ENCODE assay signal across 11 cellular contexts in the genomic region with DNA sequence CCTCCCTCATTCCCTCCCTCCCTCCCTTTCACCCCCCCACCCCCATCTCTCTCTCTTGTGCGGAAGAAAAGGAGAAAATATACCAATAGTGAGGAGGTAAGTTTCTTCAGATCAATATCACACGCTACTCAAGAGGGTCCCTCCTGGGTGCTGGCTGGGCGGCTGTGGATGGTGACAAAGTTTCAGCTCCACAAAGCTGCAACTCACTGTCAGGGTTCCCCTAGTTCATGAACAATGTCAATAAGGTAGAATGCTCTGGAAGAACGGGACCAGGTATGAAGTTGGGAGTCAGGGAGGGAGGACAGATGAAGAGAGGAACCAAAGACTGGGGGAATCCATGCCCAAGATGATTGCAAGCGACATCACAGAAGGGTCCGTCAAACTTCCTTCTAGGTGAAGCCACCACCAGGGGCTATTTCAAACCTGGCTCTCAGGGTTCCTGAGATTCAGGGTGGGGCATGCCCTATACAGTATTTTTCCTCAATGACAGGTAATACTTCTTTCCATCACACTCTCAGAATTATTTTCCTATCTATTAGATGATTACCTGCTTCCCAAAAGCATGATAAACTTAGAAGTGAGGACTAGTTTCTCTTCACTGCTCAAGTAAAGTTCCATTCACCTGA. TPM values are rescaled to one million over a fixed set of nuclear protein-coding genes. Genes with fewer than 3 reads are reported as not detected.
DNase-seq lines count a peak whose midpoint lies in the region; ATAC-seq and TF ChIP-seq lines count a peak whose summit lies in the region.
"Had no signal": no experiment of that assay in that cellular context is flagged by ENCODE, and none has a peak within 500 bp of the region (broad histone marks: within the 10 kb centered on the region; RNA-seq: fewer than 3 reads in every experiment).

No MANE protein-coding gene starts in this region.

- no peak for ATAC-seq in GM21360 (IDR thresholded peaks at IDR 0.05; ENCODE audit: unreplicated experiment)

- H3K27ac ChIP-seq in ectodermal cell (ENCODE audit: insufficient read depth, low read depth, low read length, poor library complexity, severe bottlenecking) (no peak overlapping the region), tibial nerve (peak overlapping the region in 1 of 4 donors; percentile 64)

- H3K27me3 ChIP-seq in MG63 (no peaks in the 10 kb centered on the region), ectodermal cell (ENCODE audit: control insufficient read depth, insufficient read depth, low read length, poor library complexity, severe bottlenecking) (peaks cover 66% of the 10 kb centered on the region), tibial nerve (peaks cover 0 to 9% of the 10 kb centered on the region in 2 donors)

- no peak for TF ChIP-seq EP300 in tibial nerve (IDR thresholded peaks at IDR 0.05)

- H3K4me3 Mint-ChIP-seq in mesothelial cell of epicardium, result peak overlapping the region; percentile 60

- H3K27me3 Mint-ChIP-seq in mesothelial cell of epicardium (ENCODE audit: low read depth), result peaks cover 92% of the 10 kb centered on the region

- no peak overlapping the region for H3K27ac Mint-ChIP-seq in mesothelial cell of epicardium

- H3K9me3 ChIP-seq in MG63 (no peaks in the 10 kb centered on the region), ectodermal cell (ENCODE audit: control insufficient read depth, low read length) (no peaks in the 10 kb centered on the region), tibial nerve (no peaks in the 10 kb centered on the region)
- H3K9me3 ChIP-seq: Caco-2 had no signal

- no peak for TF ChIP-seq CTCF in mesothelial cell of epicardium (IDR thresholded peaks at IDR 0.05; ENCODE audit: unreplicated experiment)
- TF ChIP-seq CTCF in tibial nerve (IDR thresholded peaks at IDR 0.05), result no peak

- no peaks in the 10 kb centered on the region for H3K36me3 Mint-ChIP-seq in mesothelial cell of epicardium

- DNase-seq in MG63 (no peak), mesothelial cell of epicardium (ENCODE audit: low spot score in 2 of 2, unreplicated experiment in 2 of 2) (no peak), tibial nerve (ENCODE audit: low spot score in 2 of 2) (no peak), NCI-H1417 (lab: John Stamatoyannopoulos, UW) (no peak), middle frontal gyrus (ENCODE audit: extremely low spot score, low spot score) (no peak)
- DNase-seq: activated CD8-positive, alpha-beta memory T cell treated with anti-CD3 and anti-CD28 coated beads, Interleukin-2, amount 50 U/mL, for 48 hours; Caco-2; NCI-H526 treated with DMSO at 0.1 percent for 48 hours; SHP77 had no signal

- H3K4me1 ChIP-seq in ectodermal cell (ENCODE audit: control insufficient read depth, insufficient read depth, low read length) (no peaks in the 10 kb centered on the region), tibial nerve (peaks cover 0 to 42% (median 6%) of the 10 kb centered on the region in 4 donors)
- H3K4me1 ChIP-seq: Caco-2 had no signal

- H3K4me1 Mint-ChIP-seq in mesothelial cell of epicardium, result peaks cover 9% of the 10 kb centered on the region

- 38 to 39% methylated on average over 5 of the region's 6 CpGs for WGBS in ectodermal cell, 2 experiments
- WGBS in tibial nerve, 2 donors, result 46 to 48% methylated on average over 6 of the region's 6 CpGs

- H3K4me3 ChIP-seq in MG63, result peak overlapping the region; percentile 62
- H3K4me3 ChIP-seq in ectodermal cell (ENCODE audit: insufficient read depth, low read depth, low read length), result peak overlapping the region; percentile 45
- peak overlapping the region; percentile 24 to 68 (median 36) for H3K4me3 ChIP-seq in tibial nerve

- TF ChIP-seq POLR2A in tibial nerve (IDR thresholded peaks at IDR 0.05), result no peak

- no peaks in the 10 kb centered on the region for H3K9me3 Mint-ChIP-seq in mesothelial cell of epicardium

- H3K36me3 ChIP-seq in MG63 (peaks cover 13% of the 10 kb centered on the region), ectodermal cell (ENCODE audit: control insufficient read depth, insufficient read depth, low read length) (no peaks in the 10 kb centered on the region), tibial nerve (no peaks in the 10 kb centered on the region)

RNA-seq across cellular contexts. Expression of a gene that starts 1.4 kb away (rescaled TPM):
- total RNA-seq in MG63 (2014; rRNA removed; shearing (Covaris generic); ENCODE audit: low replicate concordance), result 32.4 and 50.1 TPM in 2 replicates
- polyA plus RNA-seq in ectodermal cell (2013, experiment 1 of 4), result 1.3 TPM
- polyA plus RNA-seq in ectodermal cell (2013, experiment 2 of 4), result 2.2 TPM
- 0.69 TPM for polyA plus RNA-seq in ectodermal cell (2013, experiment 3 of 4)
- polyA plus RNA-seq in ectodermal cell (2013, experiment 4 of 4), result 1.5 TPM
- total RNA-seq in mesothelial cell of epicardium (0.68 to 2.1 TPM (median 0.94 TPM) in 3 replicates), tibial nerve (10 to 100 TPM; 10.6 to 31.8 (median 20.7) TPM)
- total RNA-seq: Caco-2 had no signal
